Comparison of ENCODE assay signal across 9 cellular contexts in genomic region chr17:36485805-36486203, GRCh38. TPM values are rescaled to one million over a fixed set of nuclear protein-coding genes. Genes with fewer than 3 reads are reported as not detected.
A peak's percentile ranks its signal among the peaks of the same experiment; 100 is the strongest.
DNase-seq lines count a peak whose midpoint lies in the region; ATAC-seq, FAIRE-seq and TF ChIP-seq lines count a peak whose summit lies in the region.
"Had no signal": no experiment of that assay in that cellular context is flagged by ENCODE, and none has a peak within 500 bp of the region (broad histone marks: within the 10 kb centered on the region; RNA-seq: fewer than 3 reads in every experiment).

No MANE protein-coding gene starts in this region.

- H3K9me2 ChIP-seq in PC-9 (ENCODE audit: insufficient read depth), result no peaks in the 10 kb centered on the region

- TF ChIP-seq CTCF in PC-9 (conservative IDR thresholded peaks at IDR 0.05) (no peak), fibroblast of pulmonary artery (IDR thresholded peaks at IDR 0.05; ENCODE audit: low read length, missing control alignments) (no peak)

- H3K36me3 ChIP-seq in PC-9 (ENCODE audit: low read depth) (peaks cover 4% of the 10 kb centered on the region; the same call in 1 of the 2 replicates), small intestine (ENCODE audit: control insufficient read depth in 2 of 2, insufficient read depth in 2 of 2, low read length in 2 of 2) (peaks cover 0 to 3% of the 10 kb centered on the region in 2 donors)

- H3K4me1 ChIP-seq in PC-9 (replicated peaks; ENCODE audit: insufficient read depth) (peaks cover 6% of the 10 kb centered on the region; the same call in 1 of the 2 replicates), small intestine (ENCODE audit: control insufficient read depth in 2 of 2, insufficient read depth in 1 of 2, low read depth in 1 of 2, low read length in 1 of 2) (peaks cover 0 to 2% of the 10 kb centered on the region in 2 donors)

- peaks cover 12% of the 10 kb centered on the region; the same call in 1 of the 2 replicates for H3K27me3 ChIP-seq in PC-9 (ENCODE audit: insufficient read depth, low read depth)
- H3K27me3 ChIP-seq in small intestine (ENCODE audit: control insufficient read depth in 2 of 2, insufficient read depth in 2 of 2, low read length in 2 of 2), result peaks cover 3 to 6% of the 10 kb centered on the region in 2 donors

- H4K20me1 ChIP-seq in PC-9 (ENCODE audit: insufficient read depth), result peaks cover 8% of the 10 kb centered on the region

- whole genome bisulfite sequencing in small intestine, 3 donors, result 38 to 50% (median 43%) methylated on average over 10 of the region's 10 CpGs

- POLR2A ChIA-PET in PC-9 (lab: Charles Lee; ENCODE audit: unreplicated experiment), result interaction anchor here (0.6 to 0.7 kb wide), 3 partner anchors 116 to 1016 kb away, joined by 3 to 4 read pairs (median 3); no protein-coding TSS in a partner anchor

- peak; percentile 13 for DNase-seq in DMS53 (lab: John Stamatoyannopoulos, UW)
- no peak for DNase-seq in DMS53 treated with DMSO at 0.1 percent for 48 hours (lab: John Stamatoyannopoulos, UW; ENCODE audit: unreplicated experiment)
- no peak for DNase-seq in PC-9
- no peak for DNase-seq in fibroblast of pulmonary artery (ENCODE audit: low read depth)
- no peak for DNase-seq in small intestine
- no peak for DNase-seq in NK-92 (lab: John Stamatoyannopoulos, UW; ENCODE audit: unreplicated experiment)
- DNase-seq in inferior parietal cortex (ENCODE audit: extremely low spot score), result no peak

- H3F3A ChIP-seq in PC-9 (ENCODE audit: insufficient read depth, low read depth), result no peaks in the 10 kb centered on the region

- peak overlapping the region; percentile 83 for H3K4me2 ChIP-seq in PC-9

- no peak for ATAC-seq in HG03095 (IDR thresholded peaks at IDR 0.05; ENCODE audit: unreplicated experiment)

- BruUV-seq in PC-9 (replicated peaks; lab: Mats Ljungman, UMichigan), result TSS peak; percentile 39

- no peak for FAIRE-seq in small intestine (lab: Jason Lieb, UNC)
- FAIRE-seq: A204.1 had no signal

- peaks cover 34% of the 10 kb centered on the region for H3K79me2 ChIP-seq in PC-9 (ENCODE audit: low read depth)

- H3K4me3 ChIP-seq in PC-9, result peak overlapping the region; percentile 69; the same call in 1 of the 2 replicates
- peak overlapping the region; percentile 89 for H3K4me3 ChIP-seq in fibroblast of pulmonary artery (replicated peaks; ENCODE audit: low read depth, low read length)
- peak overlapping the region in 1 of 2 donors; percentile 40 for H3K4me3 ChIP-seq in small intestine (ENCODE audit: low read depth in 1 of 2, low read length in 2 of 2)

- intact Hi-C loops in PC-9 (cut with micrococcal nuclease; ENCODE audit: unreplicated experiment), result loop anchor here (2.0 kb wide), 1 partner anchor 49 kb away; the partner anchor contains the start of genes MYO19 and PIGW

- no peak overlapping the region for H3K27ac ChIP-seq in PC-9
- peak overlapping the region; percentile 22 to 80 for H3K27ac ChIP-seq in small intestine (ENCODE audit: low read depth in 1 of 2, low read length in 1 of 2)

- CTCF ChIA-PET in PC-9 (lab: Charles Lee), result no interaction called here

- peak overlapping the region; percentile 95 for H2AFZ ChIP-seq in PC-9

- H3K9me3 ChIP-seq in PC-9 (ENCODE audit: insufficient read depth, low read depth) (no peaks in the 10 kb centered on the region), small intestine (ENCODE audit: control insufficient read depth, low read depth) (no peaks in the 10 kb centered on the region)

RNA-seq across cellular contexts. Expression of gene ZNHIT3, which starts 0.7 kb away (rescaled TPM):
- 32.1 and 35.5 TPM in 2 replicates for total RNA-seq in PC-9 (2021)
- 10 to 100 TPM; 41.8 to 51.0 (median 46.5) TPM for polyA plus RNA-seq in small intestine

RNA-seq across cellular contexts. Expression of gene MYO19, which starts 48.9 kb away (rescaled TPM):
- 110 and 115 TPM in 2 replicates for total RNA-seq in PC-9 (2021)
- 10 to 100 TPM; 35.9 to 54.8 (median 43.6) TPM for polyA plus RNA-seq in small intestine

RNA-seq across cellular contexts. Expression of gene PIGW, which starts 49.0 kb away (rescaled TPM):
- 6.3 and 8.0 TPM in 2 replicates for total RNA-seq in PC-9 (2021)
- polyA plus RNA-seq in small intestine, result 1 to 10 TPM; 2.5 to 9.0 (median 3.2) TPM

RNA-seq across cellular contexts. Expression of gene GGNBP2, which starts 58.9 kb away (rescaled TPM):
- 51.4 and 59.6 TPM in 2 replicates for total RNA-seq in PC-9 (2021)
- polyA plus RNA-seq in small intestine, result 10 to 100 TPM; 40.1 to 64.9 (median 64.0) TPM
